8 cellular contexts compared by ENCODE assay signal in the genomic region with DNA sequence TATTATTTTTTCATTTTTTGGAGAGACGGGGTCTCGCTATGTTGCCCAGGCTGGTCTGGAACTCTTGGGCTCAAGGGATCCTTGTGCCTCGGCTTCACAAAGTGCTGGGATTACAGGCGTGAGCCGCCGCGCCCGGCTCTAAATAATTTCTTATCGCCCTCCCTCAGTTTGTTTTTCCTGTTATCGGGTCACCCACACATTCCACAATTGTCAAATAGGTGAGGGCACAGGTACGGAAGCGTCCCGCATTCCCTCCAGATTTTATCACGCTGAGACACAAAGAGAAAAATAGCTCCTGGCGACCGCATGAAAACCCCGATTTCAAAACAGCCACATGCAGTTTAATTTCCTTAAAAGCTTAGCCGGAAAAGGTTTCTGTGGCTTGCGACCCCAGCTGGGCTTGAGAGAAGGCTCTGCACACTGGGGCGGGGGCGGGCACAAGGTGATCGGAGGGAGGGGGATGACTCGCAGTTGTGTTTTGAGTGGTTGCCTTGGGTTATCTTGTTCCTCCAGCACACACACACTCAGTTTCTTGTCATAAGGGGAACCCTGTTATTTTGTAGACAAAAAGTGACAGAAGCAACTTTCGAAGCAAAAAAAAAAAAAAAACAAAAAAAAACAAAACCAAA. TPM values are rescaled to one million over a fixed set of nuclear protein-coding genes. Genes with fewer than 3 reads are reported as not detected.
DNase-seq lines count a peak whose midpoint lies in the region; ATAC-seq and TF ChIP-seq lines count a peak whose summit lies in the region.

No MANE protein-coding gene starts in this region.

- no peaks in the 10 kb centered on the region for H3K36me3 ChIP-seq in iPS-18a (ENCODE audit: control insufficient read depth, low read depth, low read length)

- peak overlapping the region; percentile 82 for H3K4me3 ChIP-seq in iPS-18a (ENCODE audit: low read length)

- no peak overlapping the region for H3K27ac ChIP-seq in iPS-18a (ENCODE audit: low read length)

- peak overlapping the region; percentile 78 for H3K9ac ChIP-seq in iPS-18a (ENCODE audit: low read length)

- H3K27me3 ChIP-seq in iPS-18a (ENCODE audit: control insufficient read depth, insufficient read depth, low read length) = no peaks in the 10 kb centered on the region

- peaks cover 3 to 11% of the 10 kb centered on the region in 2 donors for H3K36me3 Mint-ChIP-seq in activated naive CD4-positive, alpha-beta T cell treated with anti-CD3 and anti-CD28 coated beads, Interleukin-2, amount 50 U/mL, for 72 hours

- ATAC-seq in HG03139 (IDR thresholded peaks at IDR 0.05; ENCODE audit: unreplicated experiment) = peak; percentile 29
- peak; percentile 69 to 80 for ATAC-seq in activated naive CD4-positive, alpha-beta T cell treated with anti-CD3 and anti-CD28 coated beads, Interleukin-2, amount 50 U/mL, for 72 hours

- peak overlapping the region; percentile 99 to 100 for H3K27ac Mint-ChIP-seq in activated naive CD4-positive, alpha-beta T cell treated with anti-CD3 and anti-CD28 coated beads, Interleukin-2, amount 50 U/mL, for 72 hours

- peak; percentile 86 for DNase-seq in SKM-1 (lab: John Stamatoyannopoulos, UW; ENCODE audit: unreplicated experiment)
- peak; percentile 66 to 84 for DNase-seq in activated naive CD4-positive, alpha-beta T cell treated with anti-CD3 and anti-CD28 coated beads, Interleukin-2, amount 50 U/mL, for 72 hours (ENCODE audit: low spot score in 2 of 2)
- DNase-seq in stimulated activated CD4-positive, alpha-beta T cell treated with anti-CD3 and anti-CD28 coated beads, Interleukin-15, amount 100 ng/mL, for 1 hour (ENCODE audit: low read depth in 1 of 2, low spot score in 1 of 2) = peak; percentile 35 to 56
- no peak for DNase-seq in NCI-H1694 (lab: John Stamatoyannopoulos, UW)
- no peak for DNase-seq in HK-2 (ENCODE audit: unreplicated experiment)

- TF ChIP-seq POLR2A in GM19099 (IDR thresholded peaks at IDR 0.05; ENCODE audit: extremely low read depth, insufficient read length, low read depth) = peak; percentile 7

- no peaks in the 10 kb centered on the region for H3K9me3 Mint-ChIP-seq in activated naive CD4-positive, alpha-beta T cell treated with anti-CD3 and anti-CD28 coated beads, Interleukin-2, amount 50 U/mL, for 72 hours

- H3K9me3 ChIP-seq in iPS-18a (ENCODE audit: control insufficient read depth, low read depth, low read length) = no peaks in the 10 kb centered on the region

- peaks cover 5% of the 10 kb centered on the region for H3K4me1 ChIP-seq in iPS-18a (ENCODE audit: control insufficient read depth, low read depth, low read length)

RNA-seq across cellular contexts. Expression of a gene that starts 0.7 kb away (rescaled TPM):
- total RNA-seq in activated naive CD4-positive, alpha-beta T cell treated with anti-CD3 and anti-CD28 coated beads, Interleukin-2, amount 50 U/mL, for 72 hours = 10 to 100 TPM; 42.4 to 62.0 TPM

Comparison
In these comparisons a context has a peak if more than half of its experiments do, and no peak if none do; other contexts are left out.
1. DNase-seq: peak in SKM-1 (single experiment), activated naive CD4-positive, alpha-beta T cell treated with anti-CD3 and anti-CD28 coated beads, Interleukin-2, amount 50 U/mL, for 72 hours (2 of 2) and stimulated activated CD4-positive, alpha-beta T cell treated with anti-CD3 and anti-CD28 coated beads, Interleukin-15, amount 100 ng/mL, for 1 hour (2 of 2); none in NCI-H1694 (single experiment) and HK-2 (single experiment).